In genomic region chr12:121537814-121538698, GRCh38 we compare ENCODE assay signal across 8 cellular contexts. TPM values are rescaled to one million over a fixed set of nuclear protein-coding genes. Genes with fewer than 3 reads are reported as not detected.
DNase-seq lines count a peak whose midpoint lies in the region; ATAC-seq and TF ChIP-seq lines count a peak whose summit lies in the region.

No MANE protein-coding gene starts in this region.

- intact Hi-C loops in CD14-positive monocyte (cut with micrococcal nuclease) = loop anchor here in 1 of 2 donors (5.0 kb wide), 2 partner anchors 44 to 89 kb away; partner anchors contain the start of genes KDM2B and ORAI1

- H3K9me2 ChIP-seq in neural cell (ENCODE audit: insufficient read depth, low read length) = no peaks in the 10 kb centered on the region

- no peaks in the 10 kb centered on the region for H3F3A ChIP-seq in neural cell (ENCODE audit: insufficient read depth, low read length, poor library complexity, severe bottlenecking)

- ATAC-seq in GM19452 (IDR thresholded peaks at IDR 0.05; ENCODE audit: unreplicated experiment) (peak; percentile 15), HG03571 (IDR thresholded peaks at IDR 0.05; ENCODE audit: unreplicated experiment) (peak; percentile 11), HG02870 (IDR thresholded peaks at IDR 0.05; ENCODE audit: unreplicated experiment) (no peak)

- no peak overlapping the region for H2AFZ ChIP-seq in neural cell (ENCODE audit: low read depth, low read length)

- TF ChIP-seq RAD21 in neural cell (conservative IDR thresholded peaks at IDR 0.05) = no peak

- no peaks in the 10 kb centered on the region for H3K9me3 ChIP-seq in neural cell (ENCODE audit: low read length)

- peak overlapping the region; percentile 80 for H3K27ac ChIP-seq in neural cell (ENCODE audit: low read length)

- no peaks in the 10 kb centered on the region for H3K36me3 ChIP-seq in neural cell (ENCODE audit: insufficient read depth, low read length)

- peaks cover 0 to 3% (median 1%) of the 10 kb centered on the region in 3 donors for H3K27me3 Mint-ChIP-seq in CD14-positive monocyte (ENCODE audit: low read depth in 3 of 3)

- H3K36me3 Mint-ChIP-seq in CD14-positive monocyte = peaks cover 14% of the 10 kb centered on the region in 2 donors

- no peaks in the 10 kb centered on the region for H4K20me1 ChIP-seq in neural cell (ENCODE audit: insufficient read depth)

- H3K27me3 ChIP-seq in neural cell (ENCODE audit: insufficient read depth, low read depth, low read length) = peaks cover 4% of the 10 kb centered on the region

- no peaks in the 10 kb centered on the region for H3K79me2 ChIP-seq in neural cell (replicated peaks; ENCODE audit: insufficient read depth, low read length)

- TF ChIP-seq POLR2A in erythroblast (IDR thresholded peaks at IDR 0.05; ENCODE audit: low read length) = no peak

- H3K4me3 ChIP-seq in neural cell (ENCODE audit: low read length) = peak overlapping the region; percentile 70

- peak overlapping the region; percentile 66 for H3K9ac ChIP-seq in neural cell (ENCODE audit: low read length)

- DNase-seq in CD14-positive monocyte (ENCODE audit: low spot score) = no peak
- DNase-seq in activated CD4-positive, alpha-beta T cell treated with anti-CD3 and anti-CD28 coated beads, Interleukin-2, amount 50 U/mL, for 48 hours = peak; percentile 36 to 40
- DNase-seq in erythroblast (lab: John Stamatoyannopoulos, UW) = peak; percentile 46 to 52
- no peak for DNase-seq in HuH-7.5 (ENCODE audit: low spot score)

- no peak for TF ChIP-seq CTCF in CD14-positive monocyte (IDR thresholded peaks at IDR 0.05)
- no peak for TF ChIP-seq CTCF in neural cell (IDR thresholded peaks at IDR 0.05; ENCODE audit: poor library complexity, severe bottlenecking)

- peak overlapping the region; percentile 81 to 84 for H3K4me3 Mint-ChIP-seq in CD14-positive monocyte

- no peaks in the 10 kb centered on the region for H3K9me3 Mint-ChIP-seq in CD14-positive monocyte

- peak overlapping the region; percentile 84 to 91 (median 87) for H3K27ac Mint-ChIP-seq in CD14-positive monocyte

- no peak overlapping the region for H3K4me2 ChIP-seq in neural cell (ENCODE audit: low read length)

- no peak for TF ChIP-seq EP300 in neural cell (conservative IDR thresholded peaks at IDR 0.05; ENCODE audit: poor library complexity, severe bottlenecking)

- peaks cover 50% of the 10 kb centered on the region for H3K4me1 Mint-ChIP-seq in CD14-positive monocyte

TF ChIP-seq in neural cell, 6 proteins besides CTCF, POLR2A, EP300 and RAD21:
- TF ChIP-seq TAF1 (IDR thresholded peaks at IDR 0.05; ENCODE audit: low read depth) = no peak
- no peak for TF ChIP-seq EZH2 (IDR thresholded peaks at IDR 0.05; ENCODE audit: borderline replicate concordance, insufficient read depth, low read length, poor library complexity, severe bottlenecking)
- TF ChIP-seq POLR2AphosphoS5 (IDR thresholded peaks at IDR 0.05) = no peak
- TF ChIP-seq REST (IDR thresholded peaks at IDR 0.05; ENCODE audit: borderline replicate concordance) = no peak

RNA-seq across cellular contexts. Expression of gene KDM2B, which starts 42.8 kb away (rescaled TPM):
- polyA plus RNA-seq in CD14-positive monocyte (1 to 10 TPM; 9.7 TPM), neural cell (85.5 and 93.8 TPM in 2 replicates)
- polyA minus RNA-seq in neural cell = 76.6 and 96.2 TPM in 2 replicates

Comparison
In these comparisons a context has a peak if more than half of its experiments do, and no peak if none do; other contexts are left out.
1. DNase-seq: peak in activated CD4-positive, alpha-beta T cell treated with anti-CD3 and anti-CD28 coated beads, Interleukin-2, amount 50 U/mL, for 48 hours (2 of 2) and erythroblast (2 of 2); none in CD14-positive monocyte (single experiment) and HuH-7.5 (single experiment).